Comparison of ENCODE assay signal across 11 cellular contexts in genomic region chr3:150738688-150739087, GRCh38. TPM values are rescaled to one million over a fixed set of nuclear protein-coding genes. Genes with fewer than 3 reads are reported as not detected.
DNase-seq lines count a peak whose midpoint lies in the region; ATAC-seq, FAIRE-seq and TF ChIP-seq lines count a peak whose summit lies in the region.
"Had no signal": no experiment of that assay in that cellular context is flagged by ENCODE, and none has a peak within 500 bp of the region (broad histone marks: within the 10 kb centered on the region; RNA-seq: fewer than 3 reads in every experiment).

No MANE protein-coding gene starts in this region.

- no peak overlapping the region for H2AFZ ChIP-seq in GM12878 (ENCODE audit: control insufficient read depth, low read depth, low read length)

- POLR2A ChIA-PET in GM12878 (lab: Charles Lee), result interaction anchor here (0.6 to 2.0 kb wide), 3 partner anchors 21 to 154 kb away, joined by 4 to 28 read pairs (median 8); partner anchors contain the start of gene SIAH2

- H3K4me3 ChIP-seq in GM12878 (no peak overlapping the region), ovary (no peak overlapping the region)

- peaks cover 24% of the 10 kb centered on the region for H3K79me2 ChIP-seq in GM12878 (ENCODE audit: control insufficient read depth, insufficient read depth, low read length)

- H3K27me3 ChIP-seq in GM12878 (replicated peaks in 1 of 2; ENCODE audit: control insufficient read depth in 2 of 2, insufficient read depth in 2 of 2, low read length in 1 of 2) (no peaks in the 10 kb centered on the region), ovary (no peaks in the 10 kb centered on the region)

- TF ChIP-seq EP300 in GM12878 (IDR thresholded peaks at IDR 0.05; ENCODE audit: borderline replicate concordance in 1 of 2, control insufficient read depth in 1 of 2, low read depth in 2 of 2, low read length in 2 of 2), result no peak
- no peak for TF ChIP-seq EP300 in ovary (IDR thresholded peaks at IDR 0.05)

- CTCF ChIA-PET in GM12878 (lab: Yijun Ruan, JAX), result interaction anchor here (0.6 to 1.6 kb wide), 5 partner anchors 17 to 194 kb away, joined by 3 to 14 read pairs (median 4); partner anchors contain the start of gene SIAH2

- no peaks in the 10 kb centered on the region for H4K20me1 ChIP-seq in GM12878 (ENCODE audit: control insufficient read depth, insufficient read depth)

- no peak for FAIRE-seq in GM12878 (lab: Jason Lieb, UNC)
- FAIRE-seq: G401.6 had no signal

- intact Hi-C loops in GM12878 (cut with micrococcal nuclease; ENCODE audit: unreplicated experiment), result loop anchor here (2.0 kb wide), 1 partner anchor 22 kb away; no protein-coding TSS in a partner anchor
- intact Hi-C loops in ovary (cut with DNase I), result no loop called here

- H3K4me1 ChIP-seq in GM12878 (ENCODE audit: control insufficient read depth, insufficient read depth, low read length), result peaks cover 43% of the 10 kb centered on the region
- peaks cover 25% of the 10 kb centered on the region for H3K4me1 ChIP-seq in ovary (ENCODE audit: insufficient read depth)

- ATAC-seq in GM12878 (no peak), HG02623 (IDR thresholded peaks at IDR 0.05; ENCODE audit: unreplicated experiment) (no peak)

- RAD21 ChIA-PET in GM12878 (lab: Charles Lee; ENCODE audit: unreplicated experiment), result interaction anchor here (0.6 to 1.8 kb wide), 10 partner anchors 9 to 156 kb away, joined by 3 to 30 read pairs (median 3); partner anchors contain the start of gene SIAH2

- TF ChIP-seq POLR2A in GM12878 (IDR thresholded peaks at IDR 0.05; ENCODE audit: low read depth, low read length), result no peak
- TF ChIP-seq POLR2A in ovary (IDR thresholded peaks at IDR 0.05), result no peak

- BruUV-seq in GM12878 (replicated peaks; lab: Mats Ljungman, UMichigan), result no TSS peak

- H3K9me3 ChIP-seq in GM12878 (replicated peaks; ENCODE audit: control insufficient read depth, insufficient read depth, low read length) (no peaks in the 10 kb centered on the region), ovary (no peaks in the 10 kb centered on the region)

- TF ChIP-seq RAD21 in GM12878 (IDR thresholded peaks at IDR 0.05; ENCODE audit: insufficient read depth, low read depth, low read length), result no peak

- in situ Hi-C loops in GM12878 (cut with MboI), result no loop called here

- TF ChIP-seq CTCF in GM12878 (IDR thresholded peaks at IDR 0.05 in 2 of 3, conservative IDR thresholded peaks at IDR 0.05 in 1 of 3; ENCODE audit: control insufficient read depth in 2 of 3, extremely low read depth in 1 of 3, insufficient read depth in 1 of 3, low read depth in 3 of 3, low read length in 3 of 3), result no peak
- no peak for TF ChIP-seq CTCF in ovary (IDR thresholded peaks at IDR 0.05)

- no peak overlapping the region for H3K9ac ChIP-seq in GM12878 (ENCODE audit: control insufficient read depth, insufficient read depth, low read length)

- H3K4me2 ChIP-seq in GM12878 (ENCODE audit: control insufficient read depth, insufficient read depth), result no peak overlapping the region; the same call in 1 of the 2 replicates

- peak overlapping the region; percentile 54 for H3K27ac ChIP-seq in GM12878 (ENCODE audit: control insufficient read depth, insufficient read depth)
- H3K27ac ChIP-seq in ovary, result peak overlapping the region; percentile 46 to 69

- DNase-seq in NCI-H2227 treated with DMSO at 0.1 percent for 48 hours (lab: John Stamatoyannopoulos, UW) (peak; percentile 1), NCI-H2227 (lab: John Stamatoyannopoulos, UW; ENCODE audit: unreplicated experiment) (no peak), NCI-H226 (peak; percentile 64), GM12878 (ENCODE audit: low read depth, low spot score) (no peak), ovary (no peak), midbrain (lab: John Stamatoyannopoulos, UW) (no peak), GDM1 (lab: John Stamatoyannopoulos, UW) (no peak)
- DNase-seq: activated naive CD4-positive, alpha-beta T cell had no signal

- H3K36me3 ChIP-seq in GM12878 (ENCODE audit: control insufficient read depth in 2 of 2, insufficient read depth in 2 of 2, low read length in 1 of 2) (peaks cover 2 to 8% of the 10 kb centered on the region in 2 experiments), ovary (no peaks in the 10 kb centered on the region)

- WGBS in GM12878 (ENCODE audit: insufficient coverage, insufficient replicate concordance, low lambda C conversion rate, missing lambda C conversion rate), result 57% methylated on average over 4 of the region's 4 CpGs
- WGBS in ovary, 3 donors, result 14 to 23% (median 15%) methylated on average over 4 of the region's 4 CpGs

- SMC1A ChIA-PET in GM12878 (lab: Charles Lee; ENCODE audit: uncharacterized antibody, unreplicated experiment), result interaction anchor here (1.2 to 2.0 kb wide), 8 partner anchors 10 to 211 kb away, joined by 4 to 27 read pairs (median 6); no protein-coding TSS in a partner anchor

TF ChIP-seq in GM12878, 131 proteins besides CTCF, POLR2A, EP300 and RAD21 (continues in another document):
- no peak for TF ChIP-seq RBBP5 (conservative IDR thresholded peaks at IDR 0.05)
- no peak for TF ChIP-seq SUPT20H (IDR thresholded peaks at IDR 0.05; ENCODE audit: borderline replicate concordance, control insufficient read depth, low read depth, low read length)
- TF ChIP-seq IKZF1 (conservative IDR thresholded peaks at IDR 0.05), result 0 out of 2 replicates have a peak, but pooled peaks have one; percentile 3
- TF ChIP-seq BCL3 (IDR thresholded peaks at IDR 0.05; ENCODE audit: borderline replicate concordance, insufficient read depth, low read depth, low read length, poor library complexity, severe bottlenecking), result no peak
- TF ChIP-seq HDAC6 (IDR thresholded peaks at IDR 0.05; ENCODE audit: unreplicated experiment), result no peak
- TF ChIP-seq MEF2A (IDR thresholded peaks at IDR 0.05; ENCODE audit: insufficient read depth, low read depth, low read length), result no peak
- TF ChIP-seq PAX5 (IDR thresholded peaks at IDR 0.05; ENCODE audit: borderline replicate concordance, low read depth, low read length), result no peak
- TF ChIP-seq IKZF2 (IDR thresholded peaks at IDR 0.05), result 0 out of 4 replicates have a peak, but pooled peaks of 1 of the 2 experiments have one; percentile 12

RNA-seq across cellular contexts. Expression of gene SIAH2, which starts 24.3 kb away (rescaled TPM):
- 14.5 and 16.2 TPM in 2 replicates for total RNA-seq in GM12878 (2013; cell fraction: nucleolus; rRNA removed)
- 41.4 and 47.0 TPM in 2 replicates for total RNA-seq in GM12878 (2014; rRNA removed)
- total RNA-seq in GM12878 (2014; rRNA removed; fragmentation: Illumina TruSeq; extraction: Trizol), result 26.9 and 27.8 TPM in 2 replicates
- total RNA-seq in GM12878 (2021), result 31.7 and 38.0 TPM in 2 replicates
- 8.3 TPM for polyA plus RNA-seq in GM12878 (2011; ENCODE audit: low read depth)
- 42.3 and 51.5 TPM in 2 replicates for polyA plus RNA-seq in GM12878 (2011; rRNA removed)
- polyA plus RNA-seq in GM12878 (2011; cell fraction: cytosol; rRNA removed), result 77.7 and 114 TPM in 2 replicates
- 83.3 and 88.1 TPM in 2 replicates for polyA plus RNA-seq in GM12878 (2011; cell fraction: nucleus; rRNA removed)
- 13.3 and 27.8 TPM in 2 replicates for polyA plus RNA-seq in GM12878 (2012)
- 33.7 and 37.2 TPM in 2 replicates for polyA plus RNA-seq in GM12878 (2014; fragmentation: Illumina TruSeq; extraction: Trizol)
- 10 to 100 TPM in 1 of 2 experiments, 1 to 10 TPM in 1; 6.1 to 14.2 TPM for polyA plus RNA-seq in GM12878 (2014; fragmentation: Nextera tagmentation; extraction: Ambion mirVana)
- 41.4 and 43.0 TPM in 2 replicates for polyA plus RNA-seq in GM12878 (2014; rRNA removed)
- polyA plus RNA-seq in GM12878 (2016; fragmentation: Nextera tagmentation; extraction: Ambion mirVana), result 10 to 100 TPM in 1 of 2 experiments, 1 to 10 TPM in 1; 3.3 to 16.3 TPM
- 59.1 and 114 TPM in 2 replicates for polyA minus RNA-seq in GM12878 (2011; rRNA and poly(A)+ RNA removed)
- polyA minus RNA-seq in GM12878 (2011; cell fraction: cytosol; rRNA and poly(A)+ RNA removed), result 28.7 and 37.3 TPM in 2 replicates
- polyA minus RNA-seq in GM12878 (2011; cell fraction: nucleus; rRNA and poly(A)+ RNA removed), result 13.7 and 23.2 TPM in 2 replicates
- 10 to 100 TPM; 26.6 to 98.7 (median 37.1) TPM for total RNA-seq in ovary
- polyA plus RNA-seq in ovary, result 10 to 100 TPM; 18.0 to 40.7 TPM

RNA-seq across cellular contexts. Expression of gene ERICH6, which starts 35.0 kb away (rescaled TPM):
- not detected in 2 replicates for total RNA-seq in GM12878 (2013; cell fraction: nucleolus; rRNA removed)
- total RNA-seq in GM12878 (2014; rRNA removed), result 0.06 TPM in 1 of 2 replicates, not detected in the other
- total RNA-seq in GM12878 (2014; rRNA removed; fragmentation: Illumina TruSeq; extraction: Trizol), result 0.04 and 0.09 TPM in 2 replicates
- 0.40 TPM in 1 of 2 replicates, not detected in the other for total RNA-seq in GM12878 (2021)
- not detected for polyA plus RNA-seq in GM12878 (2011; ENCODE audit: low read depth)
- not detected in 2 replicates for polyA plus RNA-seq in GM12878 (2011; rRNA removed)
- 0.18 TPM in 1 of 2 replicates, not detected in the other for polyA plus RNA-seq in GM12878 (2011; cell fraction: cytosol; rRNA removed)
- polyA plus RNA-seq in GM12878 (2011; cell fraction: nucleus; rRNA removed), result 0.25 TPM in 1 of 2 replicates, not detected in the other
- 0.09 TPM in 1 of 2 replicates, not detected in the other for polyA plus RNA-seq in GM12878 (2012)
- polyA plus RNA-seq in GM12878 (2014; fragmentation: Illumina TruSeq; extraction: Trizol), result not detected in 2 replicates
- under 1 TPM in 1 of 2 experiments, not detected in 1; 0.40 TPM for polyA plus RNA-seq in GM12878 (2014; fragmentation: Nextera tagmentation; extraction: Ambion mirVana)
- polyA plus RNA-seq in GM12878 (2014; rRNA removed), result not detected in 2 replicates
- under 1 TPM in 1 of 2 experiments, not detected in 1; 0.39 TPM for polyA plus RNA-seq in GM12878 (2016; fragmentation: Nextera tagmentation; extraction: Ambion mirVana)
- not detected in 2 replicates for polyA minus RNA-seq in GM12878 (2011; rRNA and poly(A)+ RNA removed)
- polyA minus RNA-seq in GM12878 (2011; cell fraction: cytosol; rRNA and poly(A)+ RNA removed), result 0.42 TPM in 1 of 2 replicates, not detected in the other
- polyA minus RNA-seq in GM12878 (2011; cell fraction: nucleus; rRNA and poly(A)+ RNA removed), result 0.12 TPM in 1 of 2 replicates, not detected in the other
- total RNA-seq in ovary, result 1 to 10 TPM in 1 of 7 donors, under 1 TPM in 2, not detected in 4; 0.36 to 1.3 (median 0.51) TPM
- polyA plus RNA-seq in ovary, result under 1 TPM in 1 of 2 donors, not detected in 1; 0.04 TPM
- polyA plus RNA-seq: naive thymus-derived CD4-positive, alpha-beta T cell had no signal

Comparison
In these comparisons a context has a peak if more than half of its experiments do, and no peak if none do; other contexts are left out.
1. DNase-seq: peak in NCI-H2227 treated with DMSO at 0.1 percent for 48 hours (single experiment) and NCI-H226 (single experiment); none in NCI-H2227 (single experiment), GM12878 (single experiment), ovary (0 of 5), midbrain (single experiment) and GDM1 (single experiment).